22 cellular contexts compared by ENCODE assay signal in genomic region chr6:151733680-151734320, GRCh38.
"Had no signal": no experiment of that assay in that cellular context is flagged by ENCODE, and none has a peak within 500 bp of the region (broad histone marks: within the 10 kb centered on the region; RNA-seq: fewer than 3 reads in every experiment).

No MANE protein-coding gene starts in this region.

- H3K27ac ChIP-seq: breast epithelium, SJCRH30 had no signal

- H3K4me1 ChIP-seq: breast epithelium, SJCRH30 had no signal

- H3K9me3 ChIP-seq: SJCRH30, SK-N-SH had no signal

- H3K4me2 ChIP-seq: SK-N-SH had no signal

- H3K9ac ChIP-seq: SK-N-SH had no signal

- H3K4me3 ChIP-seq: breast epithelium, SJCRH30 had no signal

- H3K36me3 ChIP-seq: breast epithelium, SJCRH30 had no signal

- ATAC-seq: activated CD4-positive, CD25-positive, alpha-beta regulatory T cell treated with anti-CD3 and anti-CD28 coated beads, Interleukin-2, amount 50 U/mL, for 24 hours; activated CD8-positive, alpha-beta T cell treated with anti-CD3 and anti-CD28 coated beads for 36 hours; activated T-cell treated with anti-CD3 and anti-CD28 coated beads, Interleukin-2, amount 50 U/mL, for 72 hours had no signal

- H3K27me3 ChIP-seq: breast epithelium, SJCRH30 had no signal

- DNase-seq: activated CD4-positive, alpha-beta T cell treated with anti-CD3 and anti-CD28 coated beads for 4 hours; activated CD8-positive, alpha-beta memory T cell treated with anti-CD3 and anti-CD28 coated beads, Interleukin-2, amount 50 U/mL, for 4 hours; activated CD8-positive, alpha-beta T cell treated with anti-CD3 and anti-CD28 coated beads for 36 hours; activated gamma-delta T cell treated with Interleukin-2 at 50 U/mL for 16 hours; activated naive CD4-positive, alpha-beta T cell treated with anti-CD3 and anti-CD28 coated beads, Interleukin-2, amount 10 ng/mL, durations not matched to agents 7 days and 5 days; activated naive CD8-positive, alpha-beta T cell treated with anti-CD3 and anti-CD28 coated beads for 36 hours; activated T-cell treated with anti-CD3 and anti-CD28 coated beads, Interleukin-2, amount 50 U/mL, for 72 hours; aorta; central memory CD4-positive, alpha-beta T cell; MM.1S; NCI-H1105; NCI-H1436; NCI-H1694 treated with DMSO at 0.1 percent for 48 hours; NCI-H2029 treated with DMSO at 0.1 percent for 48 hours; NCI-H345; NCI-H510A; NCI-H526 treated with DMSO at 0.1 percent for 48 hours; NCI-H82; SJCRH30; SK-N-SH had no signal
